In genomic region chr7:20350518-20350951, GRCh38 we compare ENCODE assay signal across 11 cellular contexts. TPM values are rescaled to one million over a fixed set of nuclear protein-coding genes. Genes with fewer than 3 reads are reported as not detected.
DNase-seq lines count a peak whose midpoint lies in the region; FAIRE-seq and TF ChIP-seq lines count a peak whose summit lies in the region.
"Had no signal": no experiment of that assay in that cellular context is flagged by ENCODE, and none has a peak within 500 bp of the region (broad histone marks: within the 10 kb centered on the region; RNA-seq: fewer than 3 reads in every experiment).

No MANE protein-coding gene starts in this region.

- no peaks in the 10 kb centered on the region for H3K9me1 ChIP-seq in keratinocyte (ENCODE audit: control insufficient read depth, extremely low read depth, insufficient read depth, low read length)

- H3K4me1 ChIP-seq in keratinocyte (ENCODE audit: control insufficient read depth, extremely low read depth, insufficient read depth, low read length) (peaks cover 48% of the 10 kb centered on the region), stomach smooth muscle (ENCODE audit: control insufficient read depth, insufficient read depth, low read length) (peaks cover 7% of the 10 kb centered on the region), MM.1S (ENCODE audit: low read length) (no peaks in the 10 kb centered on the region)

- peak overlapping the region; percentile 54 to 94 (median 92) for H3K27ac Mint-ChIP-seq in brain

- peak overlapping the region; percentile 51 for H3K9ac ChIP-seq in keratinocyte (ENCODE audit: control insufficient read depth, extremely low read depth, insufficient read depth, low read length)
- peak overlapping the region in 1 of 2 donors; percentile 38 for H3K9ac ChIP-seq in stomach smooth muscle (ENCODE audit: low read length in 2 of 2)
- no peak overlapping the region for H3K9ac ChIP-seq in MM.1S (ENCODE audit: low read length)

- peaks cover 28% of the 10 kb centered on the region for H3K36me3 Mint-ChIP-seq in brain

- no peaks in the 10 kb centered on the region for H3K36me3 ChIP-seq in keratinocyte (ENCODE audit: control insufficient read depth in 2 of 2, extremely low read depth in 1 of 2, insufficient read depth in 2 of 2, low read length in 2 of 2)
- H3K36me3 ChIP-seq in stomach smooth muscle (ENCODE audit: control insufficient read depth in 2 of 2, insufficient read depth in 2 of 2, low read length in 2 of 2) = no peaks in the 10 kb centered on the region
- H3K36me3 ChIP-seq in MM.1S (replicated peaks; ENCODE audit: insufficient read depth, low read length) = no peaks in the 10 kb centered on the region

- H2AFZ ChIP-seq in keratinocyte (ENCODE audit: control insufficient read depth, low read length) (peak overlapping the region; percentile 5), MM.1S (ENCODE audit: low read length) (no peak overlapping the region)

- H4K20me1 ChIP-seq in keratinocyte (ENCODE audit: control insufficient read depth, extremely low read depth, insufficient read depth, low read length) (no peaks in the 10 kb centered on the region), MM.1S (ENCODE audit: insufficient read depth, low read length) (no peaks in the 10 kb centered on the region)

- peak overlapping the region; percentile 97 for H3K27ac ChIP-seq in keratinocyte (ENCODE audit: control insufficient read depth, insufficient read depth, low read length)
- peak overlapping the region; percentile 66 for H3K27ac ChIP-seq in stomach smooth muscle (ENCODE audit: low read length)
- no peak overlapping the region for H3K27ac ChIP-seq in MM.1S (ENCODE audit: low read length)

- CTCF ChIA-PET in HEK293T (lab: Yijun Ruan, JAX) = no interaction called here

- TF ChIP-seq CTCF in brain (conservative IDR thresholded peaks at IDR 0.05) (no peak), keratinocyte (optimal IDR thresholded peaks at IDR 0.05 in 1 of 3, IDR thresholded peaks at IDR 0.05 in 1 of 3, conservative IDR thresholded peaks at IDR 0.05 in 1 of 3; ENCODE audit: extremely low read depth in 1 of 3, insufficient read depth in 2 of 3, low read length in 3 of 3) (no peak), MM.1S (IDR thresholded peaks at IDR 0.05; ENCODE audit: low read length) (no peak), GM13977 (IDR thresholded peaks at IDR 0.05; ENCODE audit: extremely low read depth, insufficient read depth, missing control alignments) (no peak)

- POLR2A ChIA-PET in HEK293T (lab: Yijun Ruan, JAX) = no interaction called here

- peak; percentile 60 for FAIRE-seq in keratinocyte (lab: Jason Lieb, UNC)
- FAIRE-seq: colon had no signal

- H3K4me2 ChIP-seq in keratinocyte (ENCODE audit: control insufficient read depth, extremely low read depth, insufficient read depth, low read depth, low read length) (peak overlapping the region; percentile 60), MM.1S (ENCODE audit: low read depth, low read length) (no peak overlapping the region)

- H3K4me3 ChIP-seq in keratinocyte (ENCODE audit: control insufficient read depth in 2 of 3, extremely low read depth in 1 of 3, insufficient read depth in 2 of 3, low read depth in 1 of 3, low read length in 3 of 3) (no peak overlapping the region), stomach smooth muscle (ENCODE audit: low read length in 2 of 2) (peak overlapping the region; percentile 5 to 62), MM.1S (ENCODE audit: low read length) (no peak overlapping the region)

- no peaks in the 10 kb centered on the region for H3K9me2 ChIP-seq in MM.1S (replicated peaks; ENCODE audit: insufficient read depth, low read length)

- DNase-seq in HEK293T (ENCODE audit: extremely low spot score) = peak; percentile 11
- no peak for DNase-seq in keratinocyte (ENCODE audit: low read depth, low spot score)
- DNase-seq in MM.1S = no peak
- DNase-seq in mesenteric fat pad (ENCODE audit: low spot score) = no peak
- DNase-seq in COLO829 (ENCODE audit: low spot score) = no peak
- DNase-seq in GM13977 (ENCODE audit: low spot score) = no peak
- DNase-seq: kidney glomerular epithelial cell, NCI-H1417 treated with DMSO at 0.1 percent for 48 hours had no signal

- no peaks in the 10 kb centered on the region for H3K9me3 Mint-ChIP-seq in brain

- H3K9me3 ChIP-seq in keratinocyte (ENCODE audit: control insufficient read depth, low read depth, low read length) = no peaks in the 10 kb centered on the region
- H3K9me3 ChIP-seq in stomach smooth muscle (ENCODE audit: control insufficient read depth in 2 of 2, low read length in 2 of 2) = no peaks in the 10 kb centered on the region
- H3K9me3 ChIP-seq in MM.1S (replicated peaks; ENCODE audit: insufficient read depth, low read length) = no peaks in the 10 kb centered on the region

- no peaks in the 10 kb centered on the region for H3F3A ChIP-seq in MM.1S (ENCODE audit: insufficient read depth, low read length)

- dilution Hi-C loops in keratinocyte (cut with MboI; ENCODE audit: extremely low pct_ligation_motif_present, low sequenced_read_pairs) = no loop called here

- H3K4me3 Mint-ChIP-seq in brain = peak overlapping the region in 4 of 5 experiments; percentile 61 to 79 (median 72)

- H3K27me3 Mint-ChIP-seq in brain = no peaks in the 10 kb centered on the region

- H3K27me3 ChIP-seq in keratinocyte (ENCODE audit: control insufficient read depth, extremely low read depth, insufficient read depth, low read length) (no peaks in the 10 kb centered on the region), stomach smooth muscle (ENCODE audit: control insufficient read depth in 1 of 2, insufficient read depth in 2 of 2, low read length in 2 of 2) (no peaks in the 10 kb centered on the region), MM.1S (replicated peaks; ENCODE audit: insufficient read depth, low read length) (no peaks in the 10 kb centered on the region)

- in situ Hi-C loops in GM13977 (cut with MboI; ENCODE audit: low pct_unique_long_range_greater_than_20kb, low sequenced_read_pairs, unreplicated experiment) = no loop called here

- H3K4me1 Mint-ChIP-seq in brain = peaks cover 54% of the 10 kb centered on the region

- H3K79me2 ChIP-seq in keratinocyte (ENCODE audit: control insufficient read depth, insufficient read depth, low read length) = peaks cover 11% of the 10 kb centered on the region
- H3K79me2 ChIP-seq in MM.1S (ENCODE audit: low read length) = no peaks in the 10 kb centered on the region

TF ChIP-seq in HEK293T, 16 proteins besides CTCF, POLR2A, EP300 and RAD21:
- TF ChIP-seq TARDBP (IDR thresholded peaks at IDR 0.05) = no peak
- no peak for TF ChIP-seq BHLHE40 (IDR thresholded peaks at IDR 0.05; ENCODE audit: borderline replicate concordance)
- no peak for TF ChIP-seq ZNF384 (IDR thresholded peaks at IDR 0.05)
- TF ChIP-seq NFRKB (IDR thresholded peaks at IDR 0.05) = no peak
- no peak for TF ChIP-seq FOXK2 (IDR thresholded peaks at IDR 0.05)
- TF ChIP-seq SP1 (IDR thresholded peaks at IDR 0.05) = no peak
- TF ChIP-seq ARNT (IDR thresholded peaks at IDR 0.05) = no peak
- no peak for TF ChIP-seq FOXM1 (IDR thresholded peaks at IDR 0.05; ENCODE audit: borderline replicate concordance)
- no peak for TF ChIP-seq SUZ12 (IDR thresholded peaks at IDR 0.05)
- TF ChIP-seq PKNOX1 (IDR thresholded peaks at IDR 0.05) = no peak
- no peak for TF ChIP-seq ELF4 (IDR thresholded peaks at IDR 0.05)
- TF ChIP-seq LEF1 (IDR thresholded peaks at IDR 0.05; ENCODE audit: borderline replicate concordance) = no peak
- TF ChIP-seq L3MBTL2 (conservative IDR thresholded peaks at IDR 0.05) = no peak

RNA-seq across cellular contexts. Expression of gene ITGB8, which starts 19.8 kb away (rescaled TPM):
- polyA plus RNA-seq in brain (ENCODE audit: insufficient read depth, low read depth, low replicate concordance) (2.7 TPM), keratinocyte (8.3 to 14.3 TPM (median 10.9 TPM) in 3 replicates)
- 5.0 TPM for polyA plus RNA-seq in keratinocyte (2011; ENCODE audit: low read depth)
- polyA plus RNA-seq in keratinocyte (2011; cell fraction: cytosol; rRNA removed) = 2.7 and 6.3 TPM in 2 replicates
- polyA plus RNA-seq in keratinocyte (2011; cell fraction: nucleus; rRNA removed) = 16.3 and 19.7 TPM in 2 replicates
- polyA plus RNA-seq in keratinocyte (2012; ENCODE audit: low replicate concordance) = 9.8 and 12.7 TPM in 2 replicates
- 27.1 to 59.0 TPM (median 50.8 TPM) in 3 replicates for polyA minus RNA-seq in keratinocyte
- 25.1 TPM for polyA minus RNA-seq in keratinocyte (2011; cell fraction: cytosol; rRNA and poly(A)+ RNA removed)
- polyA minus RNA-seq in keratinocyte (2011; cell fraction: nucleus; rRNA and poly(A)+ RNA removed) = 65.6 and 86.9 TPM in 2 replicates
- 6.1 TPM for total RNA-seq in mesenteric fat pad

Comparison
In these comparisons a context has a peak if more than half of its experiments do, and no peak if none do; other contexts are left out.
1. H3K4me3 ChIP-seq: peak in stomach smooth muscle (2 of 2); none in keratinocyte (0 of 3) and MM.1S (single experiment).